19 cellular contexts compared by ENCODE assay signal in genomic region chr17:67484261-67484660, GRCh38.
DNase-seq lines count a peak whose midpoint lies in the region; ATAC-seq lines count a peak whose summit lies in the region.
"Had no signal": no experiment of that assay in that cellular context is flagged by ENCODE, and none has a peak within 500 bp of the region (broad histone marks: within the 10 kb centered on the region; RNA-seq: fewer than 3 reads in every experiment).

No MANE protein-coding gene starts in this region.

- DNase-seq in activated T-cell treated with anti-CD3 and anti-CD28 coated beads, Interleukin-2, amount 50 U/mL, for 24 hours = no peak
- no peak for DNase-seq in activated T-cell treated with anti-CD3 and anti-CD28 coated beads, Interleukin-2, amount 50 U/mL, for 4 hours
- DNase-seq in CD8-positive, alpha-beta memory T cell = no peak
- no peak for DNase-seq in activated naive CD8-positive, alpha-beta T cell treated with anti-CD3 and anti-CD28 coated beads, Interleukin-2, amount 50 U/mL, for 24 hours
- no peak for DNase-seq in naive thymus-derived CD4-positive, alpha-beta T cell
- no peak for DNase-seq in nucleus accumbens (lab: John Stamatoyannopoulos, UW)
- DNase-seq in NK-92 (lab: John Stamatoyannopoulos, UW; ENCODE audit: unreplicated experiment) = no peak
- DNase-seq: COR-L47, DMS79, NCI-H1105 treated with DMSO at 0.1 percent for 48 hours, NCI-H2029 treated with DMSO at 0.1 percent for 48 hours, NCI-H226, NCI-H510A treated with DMSO at 0.1 percent for 48 hours, NCI-H748 treated with DMSO at 0.1 percent for 48 hours had no signal

- H3K4me1 ChIP-seq in CD8-positive, alpha-beta memory T cell (ENCODE audit: insufficient read depth, low read length) = peaks cover 42% of the 10 kb centered on the region
- H3K4me1 ChIP-seq in naive thymus-derived CD4-positive, alpha-beta T cell (ENCODE audit: control insufficient read depth in 2 of 2, insufficient read depth in 2 of 2, low read length in 2 of 2) = peaks cover 24 to 26% of the 10 kb centered on the region in 2 donors

- ATAC-seq in activated T-cell treated with anti-CD3 and anti-CD28 coated beads, Interleukin-2, amount 50 U/mL, for 4 hours = no peak
- no peak for ATAC-seq in activated naive CD8-positive, alpha-beta T cell treated with anti-CD3 and anti-CD28 coated beads, Interleukin-2, amount 50 U/mL, for 24 hours
- ATAC-seq in naive thymus-derived CD4-positive, alpha-beta T cell = no peak
- ATAC-seq in HG02938 (IDR thresholded peaks at IDR 0.05; ENCODE audit: unreplicated experiment) = no peak
- ATAC-seq: A549, HCT116 had no signal

- H3K27ac ChIP-seq in CD8-positive, alpha-beta memory T cell (ENCODE audit: low read depth, low read length) = no peak overlapping the region
- no peak overlapping the region for H3K27ac ChIP-seq in naive thymus-derived CD4-positive, alpha-beta T cell (ENCODE audit: low read depth, low read length)
- H3K27ac ChIP-seq: A549 had no signal

- no peak overlapping the region for H3K4me3 Mint-ChIP-seq in activated T-cell treated with anti-CD3 and anti-CD28 coated beads, Interleukin-2, amount 50 U/mL, for 24 hours
- no peak overlapping the region for H3K4me3 Mint-ChIP-seq in activated T-cell treated with anti-CD3 and anti-CD28 coated beads, Interleukin-2, amount 50 U/mL, for 4 hours
- peak overlapping the region in 1 of 7 donors; percentile 8 for H3K4me3 Mint-ChIP-seq in CD8-positive, alpha-beta memory T cell
- H3K4me3 Mint-ChIP-seq in activated naive CD8-positive, alpha-beta T cell treated with anti-CD3 and anti-CD28 coated beads, Interleukin-2, amount 50 U/mL, for 24 hours = no peak overlapping the region
- peak overlapping the region in 1 of 10 donors; percentile 25 for H3K4me3 Mint-ChIP-seq in naive thymus-derived CD4-positive, alpha-beta T cell
- H3K4me3 Mint-ChIP-seq: B cell had no signal

- intact Hi-C loops in naive thymus-derived CD4-positive, alpha-beta T cell (cut with micrococcal nuclease) = no loop called here

- H3K36me3 ChIP-seq in CD8-positive, alpha-beta memory T cell (ENCODE audit: insufficient read depth, low read length) = peaks cover 4% of the 10 kb centered on the region
- H3K36me3 ChIP-seq in naive thymus-derived CD4-positive, alpha-beta T cell (ENCODE audit: control insufficient read depth in 2 of 3, insufficient read depth in 3 of 3, low read length in 3 of 3) = peaks cover 0 to 6% (median 0%) of the 10 kb centered on the region in 3 experiments

- no peaks in the 10 kb centered on the region for H3K27me3 ChIP-seq in CD8-positive, alpha-beta memory T cell (ENCODE audit: insufficient read depth, low read length, poor library complexity, severe bottlenecking)
- no peaks in the 10 kb centered on the region for H3K27me3 ChIP-seq in naive thymus-derived CD4-positive, alpha-beta T cell (ENCODE audit: control insufficient read depth in 2 of 2, insufficient read depth in 2 of 2, low read length in 2 of 2)

- no peak overlapping the region for H3K4me3 ChIP-seq in CD8-positive, alpha-beta memory T cell (ENCODE audit: low read length)
- no peak overlapping the region for H3K4me3 ChIP-seq in naive thymus-derived CD4-positive, alpha-beta T cell (ENCODE audit: low read length)
- H3K4me3 ChIP-seq: A549 had no signal

- CTCF ChIA-PET in CD8-positive, alpha-beta memory T cell (lab: Charles Lee) = interaction anchor here (1.2 to 15.2 kb wide), 4 partner anchors 9 to 122 kb away, joined by 3 to 269 read pairs (median 10); partner anchors contain the start of gene PITPNC1
- CTCF ChIA-PET in naive thymus-derived CD4-positive, alpha-beta T cell (lab: Charles Lee) = interaction anchor here (1.5 to 3.0 kb wide), 3 partner anchors 9 to 108 kb away, joined by 3 to 10 read pairs (median 5); partner anchors contain the start of gene PITPNC1

- H3K9me3 ChIP-seq in CD8-positive, alpha-beta memory T cell (ENCODE audit: low read length) = no peaks in the 10 kb centered on the region
- H3K9me3 ChIP-seq in naive thymus-derived CD4-positive, alpha-beta T cell (ENCODE audit: control insufficient read depth in 2 of 3, low read length in 3 of 3) = no peaks in the 10 kb centered on the region
- H3K9me3 ChIP-seq: A549 had no signal

- POLR2A ChIA-PET in CD8-positive, alpha-beta memory T cell (lab: Charles Lee) = interaction anchor here (0.7 to 3.6 kb wide), 2 partner anchors 32 to 106 kb away, joined by 3 to 10 read pairs; partner anchors contain the start of gene PITPNC1
- POLR2A ChIA-PET in naive thymus-derived CD4-positive, alpha-beta T cell (lab: Charles Lee) = interaction anchor here (0.6 to 1.4 kb wide), 2 partner anchors 13 to 105 kb away, joined by 4 to 8 read pairs; no protein-coding TSS in a partner anchor

- H3K4me1 Mint-ChIP-seq in activated T-cell treated with anti-CD3 and anti-CD28 coated beads, Interleukin-2, amount 50 U/mL, for 24 hours (ENCODE audit: low read depth) = peaks cover 88% of the 10 kb centered on the region
- peaks cover 69% of the 10 kb centered on the region for H3K4me1 Mint-ChIP-seq in activated T-cell treated with anti-CD3 and anti-CD28 coated beads, Interleukin-2, amount 50 U/mL, for 4 hours (ENCODE audit: low read depth)
- peaks cover 75 to 93% (median 88%) of the 10 kb centered on the region in 3 donors for H3K4me1 Mint-ChIP-seq in CD8-positive, alpha-beta memory T cell
- peaks cover 84% of the 10 kb centered on the region for H3K4me1 Mint-ChIP-seq in activated naive CD8-positive, alpha-beta T cell treated with anti-CD3 and anti-CD28 coated beads, Interleukin-2, amount 50 U/mL, for 24 hours
- H3K4me1 Mint-ChIP-seq in naive thymus-derived CD4-positive, alpha-beta T cell = peaks cover 47 to 94% (median 74%) of the 10 kb centered on the region in 7 donors

- peaks cover 13% of the 10 kb centered on the region for H3K36me3 Mint-ChIP-seq in activated T-cell treated with anti-CD3 and anti-CD28 coated beads, Interleukin-2, amount 50 U/mL, for 24 hours (ENCODE audit: low read depth)
- peaks cover 13% of the 10 kb centered on the region for H3K36me3 Mint-ChIP-seq in activated T-cell treated with anti-CD3 and anti-CD28 coated beads, Interleukin-2, amount 50 U/mL, for 4 hours (ENCODE audit: insufficient read depth)
- H3K36me3 Mint-ChIP-seq in CD8-positive, alpha-beta memory T cell = peaks cover 2 to 21% (median 7%) of the 10 kb centered on the region in 3 donors
- peaks cover 5% of the 10 kb centered on the region for H3K36me3 Mint-ChIP-seq in activated naive CD8-positive, alpha-beta T cell treated with anti-CD3 and anti-CD28 coated beads, Interleukin-2, amount 50 U/mL, for 24 hours (ENCODE audit: low read depth)
- peaks cover 0 to 21% (median 0%) of the 10 kb centered on the region in 5 donors for H3K36me3 Mint-ChIP-seq in naive thymus-derived CD4-positive, alpha-beta T cell

- H3K9me3 Mint-ChIP-seq in activated T-cell treated with anti-CD3 and anti-CD28 coated beads, Interleukin-2, amount 50 U/mL, for 24 hours = peaks cover 2% of the 10 kb centered on the region
- H3K9me3 Mint-ChIP-seq in activated T-cell treated with anti-CD3 and anti-CD28 coated beads, Interleukin-2, amount 50 U/mL, for 4 hours = no peaks in the 10 kb centered on the region
- no peaks in the 10 kb centered on the region for H3K9me3 Mint-ChIP-seq in CD8-positive, alpha-beta memory T cell
- H3K9me3 Mint-ChIP-seq in activated naive CD8-positive, alpha-beta T cell treated with anti-CD3 and anti-CD28 coated beads, Interleukin-2, amount 50 U/mL, for 24 hours = no peaks in the 10 kb centered on the region
- no peaks in the 10 kb centered on the region for H3K9me3 Mint-ChIP-seq in naive thymus-derived CD4-positive, alpha-beta T cell

- H3K27ac Mint-ChIP-seq in activated T-cell treated with anti-CD3 and anti-CD28 coated beads, Interleukin-2, amount 50 U/mL, for 24 hours = peak overlapping the region; percentile 2
- H3K27ac Mint-ChIP-seq in CD8-positive, alpha-beta memory T cell = peak overlapping the region in 6 of 8 donors; percentile 22 to 70 (median 58)
- peak overlapping the region; percentile 36 for H3K27ac Mint-ChIP-seq in activated naive CD8-positive, alpha-beta T cell treated with anti-CD3 and anti-CD28 coated beads, Interleukin-2, amount 50 U/mL, for 24 hours
- H3K27ac Mint-ChIP-seq in naive thymus-derived CD4-positive, alpha-beta T cell = peak overlapping the region in 7 of 9 donors; percentile 2 to 59 (median 38)
- H3K27ac Mint-ChIP-seq: B cell, IgD-negative memory B cell had no signal

- no peaks in the 10 kb centered on the region for H3K27me3 Mint-ChIP-seq in activated T-cell treated with anti-CD3 and anti-CD28 coated beads, Interleukin-2, amount 50 U/mL, for 24 hours
- H3K27me3 Mint-ChIP-seq in activated T-cell treated with anti-CD3 and anti-CD28 coated beads, Interleukin-2, amount 50 U/mL, for 4 hours (ENCODE audit: low read depth) = no peaks in the 10 kb centered on the region
- H3K27me3 Mint-ChIP-seq in CD8-positive, alpha-beta memory T cell = no peaks in the 10 kb centered on the region
- H3K27me3 Mint-ChIP-seq in activated naive CD8-positive, alpha-beta T cell treated with anti-CD3 and anti-CD28 coated beads, Interleukin-2, amount 50 U/mL, for 24 hours = no peaks in the 10 kb centered on the region
- no peaks in the 10 kb centered on the region for H3K27me3 Mint-ChIP-seq in naive thymus-derived CD4-positive, alpha-beta T cell
- H3K27me3 Mint-ChIP-seq: B cell had no signal

Comparison
In these comparisons a context has a peak if more than half of its experiments do, and no peak if none do; other contexts are left out.
1. H3K27ac Mint-ChIP-seq: peak in every context shown above with its lines; median percentile 58 in CD8-positive, alpha-beta memory T cell; 38 in naive thymus-derived CD4-positive, alpha-beta T cell; 36 in activated naive CD8-positive, alpha-beta T cell treated with anti-CD3 and anti-CD28 coated beads, Interleukin-2, amount 50 U/mL, for 24 hours; 2 in activated T-cell treated with anti-CD3 and anti-CD28 coated beads, Interleukin-2, amount 50 U/mL, for 24 hours.